Comparison of ENCODE assay signal across 20 cellular contexts in the genomic region with DNA sequence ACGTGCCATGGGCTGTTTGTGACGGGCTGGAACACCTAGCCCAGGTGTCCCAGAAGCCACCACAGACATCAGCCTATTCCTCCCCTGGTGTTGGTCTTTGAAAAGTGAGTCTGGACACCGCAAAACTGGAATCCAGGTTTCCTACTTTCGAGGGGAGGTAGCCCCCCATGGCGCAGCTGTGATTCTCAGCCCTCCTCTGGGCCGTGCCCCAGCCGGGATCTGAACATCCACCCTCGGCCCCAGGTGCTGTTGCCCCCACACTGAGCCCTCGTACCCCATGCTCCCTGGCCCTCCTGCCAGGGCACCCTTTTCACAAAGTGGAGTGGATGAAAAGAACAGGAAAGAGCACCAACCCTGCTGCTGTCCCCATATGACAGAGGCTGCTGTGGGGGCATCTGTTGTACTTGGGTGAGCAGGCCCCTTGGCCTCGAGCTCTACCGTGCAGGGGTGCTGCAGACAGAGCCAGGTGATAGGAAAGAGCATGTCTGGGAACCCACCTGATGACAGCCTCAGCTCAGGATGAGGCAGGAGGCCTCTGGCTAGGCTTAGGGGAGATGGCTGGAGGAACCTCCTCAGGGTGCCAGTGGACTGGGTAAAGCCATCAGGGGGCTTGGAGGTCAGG. TPM values are rescaled to one million over a fixed set of nuclear protein-coding genes. Genes with fewer than 3 reads are reported as not detected.
DNase-seq lines count a peak whose midpoint lies in the region; ATAC-seq and TF ChIP-seq lines count a peak whose summit lies in the region.
"Had no signal": no experiment of that assay in that cellular context is flagged by ENCODE, and none has a peak within 500 bp of the region (broad histone marks: within the 10 kb centered on the region; RNA-seq: fewer than 3 reads in every experiment).

No MANE protein-coding gene starts in this region.

- H3K27ac ChIP-seq in right atrium auricular region = no peak overlapping the region
- no peak overlapping the region for H3K27ac ChIP-seq in heart right ventricle
- H3K27ac ChIP-seq: HL-60 had no signal

- H3K36me3 ChIP-seq in right atrium auricular region (no peaks in the 10 kb centered on the region), heart right ventricle (no peaks in the 10 kb centered on the region)
- H3K36me3 ChIP-seq: BE2C had no signal

- no peak for TF ChIP-seq POLR2A in lower leg skin (IDR thresholded peaks at IDR 0.05)

- 68 to 77% methylated on average over 11 of the region's 11 CpGs for WGBS in heart right ventricle, 2 donors
- 67 to 74% methylated on average over 11 of the region's 11 CpGs for WGBS in lower leg skin, 2 donors

- H3K27me3 Mint-ChIP-seq in activated naive CD4-positive, alpha-beta T cell treated with anti-CD3 and anti-CD28 coated beads, Interleukin-2, amount 10 ng/mL, durations not matched to agents 7 days and 5 days = peaks cover 25% of the 10 kb centered on the region

- H3K4me3 ChIP-seq in right atrium auricular region (no peak overlapping the region), heart right ventricle (no peak overlapping the region), lower leg skin (ENCODE audit: low read depth, poor library complexity, severe bottlenecking) (no peak overlapping the region)
- H3K4me3 ChIP-seq: GM23338 had no signal

- intact Hi-C loops in heart right ventricle (cut with DNase I) = no loop called here
- intact Hi-C loops in lower leg skin (cut with DNase I; ENCODE audit: low total_unique reads) = no loop called here

- no peak overlapping the region for H3K27ac Mint-ChIP-seq in stimulated activated effector memory CD8-positive, alpha-beta T cell treated with anti-CD3 and anti-CD28 coated beads, Interleukin-12 subunit alpha, Interleukin-12 subunit beta, amount 100 ng/mL, for 72 hours
- no peak overlapping the region for H3K27ac Mint-ChIP-seq in activated naive CD4-positive, alpha-beta T cell treated with anti-CD3 and anti-CD28 coated beads, Interleukin-2, amount 10 ng/mL, durations not matched to agents 7 days and 5 days
- H3K27ac Mint-ChIP-seq: CD4-positive, CD25-positive, alpha-beta regulatory T cell; GM23338; HFFc6 had no signal

- H3K4me1 Mint-ChIP-seq in stimulated activated effector memory CD8-positive, alpha-beta T cell treated with anti-CD3 and anti-CD28 coated beads, Interleukin-12 subunit alpha, Interleukin-12 subunit beta, amount 100 ng/mL, for 72 hours = no peaks in the 10 kb centered on the region
- no peaks in the 10 kb centered on the region for H3K4me1 Mint-ChIP-seq in activated naive CD4-positive, alpha-beta T cell treated with anti-CD3 and anti-CD28 coated beads, Interleukin-2, amount 10 ng/mL, durations not matched to agents 7 days and 5 days

- H3K27me3 ChIP-seq in right atrium auricular region (no peaks in the 10 kb centered on the region), heart right ventricle (peaks cover 0 to 28% (median 4%) of the 10 kb centered on the region in 7 donors)
- H3K27me3 ChIP-seq: BE2C had no signal

- H3K36me3 Mint-ChIP-seq in stimulated activated effector memory CD8-positive, alpha-beta T cell treated with anti-CD3 and anti-CD28 coated beads, Interleukin-12 subunit alpha, Interleukin-12 subunit beta, amount 100 ng/mL, for 72 hours = no peaks in the 10 kb centered on the region
- H3K36me3 Mint-ChIP-seq in activated naive CD4-positive, alpha-beta T cell treated with anti-CD3 and anti-CD28 coated beads, Interleukin-2, amount 10 ng/mL, durations not matched to agents 7 days and 5 days = no peaks in the 10 kb centered on the region
- H3K36me3 Mint-ChIP-seq: CD4-positive, CD25-positive, alpha-beta regulatory T cell had no signal

- H3K9me3 ChIP-seq in right atrium auricular region (no peaks in the 10 kb centered on the region), heart right ventricle (no peaks in the 10 kb centered on the region)
- H3K9me3 ChIP-seq: BE2C, Caco-2 had no signal

- no peaks in the 10 kb centered on the region for H3K9me3 Mint-ChIP-seq in stimulated activated effector memory CD8-positive, alpha-beta T cell treated with anti-CD3 and anti-CD28 coated beads, Interleukin-12 subunit alpha, Interleukin-12 subunit beta, amount 100 ng/mL, for 72 hours
- no peaks in the 10 kb centered on the region for H3K9me3 Mint-ChIP-seq in activated naive CD4-positive, alpha-beta T cell treated with anti-CD3 and anti-CD28 coated beads, Interleukin-2, amount 10 ng/mL, durations not matched to agents 7 days and 5 days
- H3K9me3 Mint-ChIP-seq: GM23338 had no signal

- no peak for ATAC-seq in heart right ventricle
- ATAC-seq in stimulated activated effector memory CD8-positive, alpha-beta T cell treated with anti-CD3 and anti-CD28 coated beads, Interleukin-12 subunit alpha, Interleukin-12 subunit beta, amount 100 ng/mL, for 72 hours = peak; percentile 17
- ATAC-seq: GM23338, HCT116 had no signal

- DNase-seq in right atrium auricular region (ENCODE audit: low spot score) = peak; percentile 42
- no peak for DNase-seq in heart right ventricle
- DNase-seq in ecto neural progenitor cell (ENCODE audit: low spot score) = peak; percentile 24
- peak; percentile 7 to 74 for DNase-seq in lower leg skin (ENCODE audit: low spot score in 2 of 2)
- peak in 1 of 2 donors; percentile 32 for DNase-seq in stimulated activated effector memory CD8-positive, alpha-beta T cell treated with anti-CD3 and anti-CD28 coated beads, Interleukin-12 subunit alpha, Interleukin-12 subunit beta, amount 100 ng/mL, for 72 hours (ENCODE audit: low spot score in 2 of 2)
- no peak for DNase-seq in activated naive CD4-positive, alpha-beta T cell treated with anti-CD3 and anti-CD28 coated beads, Interleukin-2, amount 10 ng/mL, durations not matched to agents 7 days and 5 days
- no peak for DNase-seq in glomerular visceral epithelial cell (ENCODE audit: extremely low spot score)
- no peak for DNase-seq in RPMI8226
- DNase-seq: BE2C; C1 segment of cervical spinal cord; Caco-2; CD4-positive, CD25-positive, alpha-beta regulatory T cell; GDM1; HFFc6 had no signal

- TF ChIP-seq CTCF in right atrium auricular region (IDR thresholded peaks at IDR 0.05) (no peak), heart right ventricle (IDR thresholded peaks at IDR 0.05) (no peak), lower leg skin (IDR thresholded peaks at IDR 0.05) (no peak)

- no peak overlapping the region for H3K4me3 Mint-ChIP-seq in stimulated activated effector memory CD8-positive, alpha-beta T cell treated with anti-CD3 and anti-CD28 coated beads, Interleukin-12 subunit alpha, Interleukin-12 subunit beta, amount 100 ng/mL, for 72 hours
- no peak overlapping the region for H3K4me3 Mint-ChIP-seq in activated naive CD4-positive, alpha-beta T cell treated with anti-CD3 and anti-CD28 coated beads, Interleukin-2, amount 10 ng/mL, durations not matched to agents 7 days and 5 days
- H3K4me3 Mint-ChIP-seq: CD4-positive, CD25-positive, alpha-beta regulatory T cell; GM23338; HFFc6 had no signal

- CTCF ChIA-PET in activated naive CD4-positive, alpha-beta T cell treated with anti-CD3 and anti-CD28 coated beads, Interleukin-2, amount 10 ng/mL, durations not matched to agents 7 days and 5 days (lab: Charles Lee) = no interaction called here

- H3K4me1 ChIP-seq in right atrium auricular region (no peaks in the 10 kb centered on the region), heart right ventricle (no peaks in the 10 kb centered on the region)
- H3K4me1 ChIP-seq: BE2C, Caco-2 had no signal

RNA-seq across cellular contexts. Expression of a gene that starts 18.8 kb away (rescaled TPM):
- total RNA-seq in right atrium auricular region (not detected), heart right ventricle (not detected), lower leg skin (not detected)
- polyA plus RNA-seq in heart right ventricle = not detected
- total RNA-seq: A172; Caco-2; CD4-positive, CD25-positive, alpha-beta regulatory T cell; Daoy; GM23338; HFFc6; HT1080 had no signal
- polyA plus RNA-seq: CD4-positive, CD25-positive, alpha-beta regulatory T cell; GM23338 had no signal

RNA-seq across cellular contexts. Expression of a gene that starts 49.6 kb away (rescaled TPM):
- total RNA-seq in right atrium auricular region = not detected
- not detected for total RNA-seq in heart right ventricle
- polyA plus RNA-seq in heart right ventricle = not detected
- not detected for total RNA-seq in lower leg skin
- total RNA-seq: A172; Caco-2; CD4-positive, CD25-positive, alpha-beta regulatory T cell; Daoy; GM23338; HFFc6; HT1080 had no signal
- polyA plus RNA-seq: CD4-positive, CD25-positive, alpha-beta regulatory T cell; GM23338 had no signal

RNA-seq across cellular contexts. Expression of a gene that starts 49.7 kb away (rescaled TPM):
- not detected for total RNA-seq in right atrium auricular region
- not detected for total RNA-seq in heart right ventricle
- not detected for polyA plus RNA-seq in heart right ventricle
- not detected for total RNA-seq in lower leg skin
- total RNA-seq: A172; Caco-2; CD4-positive, CD25-positive, alpha-beta regulatory T cell; Daoy; GM23338; HFFc6; HT1080 had no signal
- polyA plus RNA-seq: CD4-positive, CD25-positive, alpha-beta regulatory T cell; GM23338 had no signal

RNA-seq across cellular contexts. Expression of a gene that starts 53.0 kb away (rescaled TPM):
- total RNA-seq in right atrium auricular region (not detected), heart right ventricle (10 to 100 TPM in 1 of 10 donors, under 1 TPM in 3, not detected in 6; 0.23 to 53.8 (median 0.48) TPM), lower leg skin (under 1 TPM in 1 of 4 donors, not detected in 3; 0.36 TPM)
- polyA plus RNA-seq in heart right ventricle = under 1 TPM in 1 of 2 donors, not detected in 1; 0.33 TPM
- total RNA-seq: A172; CD4-positive, CD25-positive, alpha-beta regulatory T cell; GM23338; HFFc6; HT1080 had no signal
- polyA plus RNA-seq: CD4-positive, CD25-positive, alpha-beta regulatory T cell; GM23338 had no signal

Comparison
In these comparisons a context has a peak if more than half of its experiments do, and no peak if none do; other contexts are left out.
1. DNase-seq: peak in right atrium auricular region (single experiment), ecto neural progenitor cell (single experiment) and lower leg skin (2 of 2); none in heart right ventricle (0 of 2), activated naive CD4-positive, alpha-beta T cell treated with anti-CD3 and anti-CD28 coated beads, Interleukin-2, amount 10 ng/mL, durations not matched to agents 7 days and 5 days (single experiment), glomerular visceral epithelial cell (single experiment) and RPMI8226 (single experiment).